In genomic region chr1:117622726-117623125, GRCh38 we compare ENCODE assay signal across 1 cellular context.
TF ChIP-seq lines count a peak whose summit lies in the region.

No MANE protein-coding gene starts in this region.

TF ChIP-seq in SK-N-SH treated with all-trans-retinoic acid at 6 μM for 48 hours, 23 proteins besides CTCF, POLR2A, EP300 and RAD21 (continued from another document):
- no peak for TF ChIP-seq TSHZ2 (CRISPR knock-in tag; IDR thresholded peaks at IDR 0.05)
- TF ChIP-seq SNAI2 (CRISPR knock-in tag; IDR thresholded peaks at IDR 0.05) = no peak
- TF ChIP-seq ARNTL (CRISPR knock-in tag; IDR thresholded peaks at IDR 0.05; ENCODE audit: borderline replicate concordance, low read depth) = no peak
- TF ChIP-seq ESRRG (CRISPR knock-in tag; IDR thresholded peaks at IDR 0.05) = no peak
- TF ChIP-seq ZFP3 (CRISPR knock-in tag; IDR thresholded peaks at IDR 0.05) = no peak
- no peak for TF ChIP-seq BACH2 (CRISPR knock-in tag; IDR thresholded peaks at IDR 0.05; ENCODE audit: borderline replicate concordance)
- TF ChIP-seq ZNF70 (CRISPR knock-in tag; IDR thresholded peaks at IDR 0.05) = no peak
- TF ChIP-seq CREB5 (CRISPR knock-in tag; IDR thresholded peaks at IDR 0.05; ENCODE audit: low read depth) = no peak
- no peak for TF ChIP-seq ZC3H10 (CRISPR knock-in tag; IDR thresholded peaks at IDR 0.05)
